ENCODE assay signal across 8 cellular contexts in genomic region chr19:45507864-45508680, GRCh38. TPM values are rescaled to one million over a fixed set of nuclear protein-coding genes. Genes with fewer than 3 reads are reported as not detected.
A peak's percentile ranks its signal among the peaks of the same experiment; 100 is the strongest.
DNase-seq lines count a peak whose midpoint lies in the region; ATAC-seq and TF ChIP-seq lines count a peak whose summit lies in the region.

No MANE protein-coding gene starts in this region.

- TF ChIP-seq EP300 in transverse colon (IDR thresholded peaks at IDR 0.05; ENCODE audit: low read depth) = no peak

- peak overlapping the region; percentile 80 for H3K4me3 ChIP-seq in effector memory CD4-positive, alpha-beta T cell (ENCODE audit: insufficient read depth, low read depth, low read length, poor library complexity, severe bottlenecking)
- H3K4me3 ChIP-seq in mononuclear cell (ENCODE audit: low read length) (peak overlapping the region; percentile 97), transverse colon (peak overlapping the region; percentile 93 to 100 (median 97))

- TF ChIP-seq POLR2A in transverse colon (IDR thresholded peaks at IDR 0.05) = no peak

- H3K4me3 Mint-ChIP-seq in WTC11 = peak overlapping the region; percentile 91

- ATAC-seq in WTC11 = peak; percentile 18
- ATAC-seq in GM21423 (IDR thresholded peaks at IDR 0.05; ENCODE audit: unreplicated experiment) = no peak

- H3K9me3 Mint-ChIP-seq in WTC11 = no peaks in the 10 kb centered on the region

- H3K36me3 ChIP-seq in effector memory CD4-positive, alpha-beta T cell (ENCODE audit: control insufficient read depth, insufficient read depth, low read length) = no peaks in the 10 kb centered on the region
- H3K36me3 ChIP-seq in transverse colon = no peaks in the 10 kb centered on the region

- H3K4me1 ChIP-seq in effector memory CD4-positive, alpha-beta T cell (ENCODE audit: control insufficient read depth, insufficient read depth, low read length, poor library complexity, severe bottlenecking) = peaks cover 20% of the 10 kb centered on the region
- H3K4me1 ChIP-seq in mononuclear cell (ENCODE audit: insufficient read depth, low read length) (peaks cover 66% of the 10 kb centered on the region), transverse colon (peaks cover 22 to 45% (median 43%) of the 10 kb centered on the region in 4 donors)

- H3K4me1 Mint-ChIP-seq in WTC11 = peaks cover 26% of the 10 kb centered on the region

- in situ Hi-C loops in transverse colon (cut with MboI; ENCODE audit: low pct_ligation_motif_present in 1 of 4, low pct_unique_long_range_greater_than_20kb in 1 of 4, low sequenced_read_pairs in 3 of 4) = no loop called here

- no peaks in the 10 kb centered on the region for H3K9me3 ChIP-seq in effector memory CD4-positive, alpha-beta T cell (ENCODE audit: control insufficient read depth, low read length)
- H3K9me3 ChIP-seq in mononuclear cell (ENCODE audit: low read depth, low read length) (no peaks in the 10 kb centered on the region), transverse colon (no peaks in the 10 kb centered on the region)

- 1% methylated on average over 35 of the region's 44 CpGs; no CpG with 5 or more reads in 1 of the 2 donors for WGBS in transverse colon (ENCODE audit: low coverage in 1 of 2), 2 donors

- H3K27ac Mint-ChIP-seq in WTC11 = peak overlapping the region; percentile 57; the same call in 1 of the 2 replicates

- intact Hi-C loops in transverse colon (cut with DNase I; ENCODE audit: low total_unique reads) = no loop called here

- POLR2A ChIA-PET in WTC11 (lab: Charles Lee) = interaction anchor here (0.5 to 1.9 kb wide), 6 partner anchors 9 to 109 kb away, joined by 3 to 33 read pairs (median 4); partner anchors contain the start of genes PPM1N and RTN2

- peak; percentile 46 for DNase-seq in AG20443 (ENCODE audit: low spot score)
- DNase-seq in HK-2 (ENCODE audit: unreplicated experiment) = peak; percentile 74
- peak; percentile 86 for DNase-seq in WTC11 (ENCODE audit: low spot score)
- DNase-seq in effector memory CD4-positive, alpha-beta T cell = peak in 1 of 3 donors; percentile 27
- DNase-seq in transverse colon = peak; percentile 79
- no peak for DNase-seq in NCI-H524 treated with DMSO at 0.1 percent for 48 hours (lab: John Stamatoyannopoulos, UW)

- no peaks in the 10 kb centered on the region for H3K36me3 Mint-ChIP-seq in WTC11

- H3K27ac ChIP-seq in effector memory CD4-positive, alpha-beta T cell (ENCODE audit: insufficient read depth, low read length, poor library complexity, severe bottlenecking) = peak overlapping the region; percentile 93
- H3K27ac ChIP-seq in transverse colon = peak overlapping the region; percentile 98 to 100 (median 99)

- CTCF ChIA-PET in WTC11 (lab: Charles Lee) = interaction anchor here (0.8 to 1.8 kb wide), 14 partner anchors 9 to 136 kb away, joined by 3 to 10 read pairs (median 4); partner anchors contain the start of genes FOSB, PPM1N and RTN2

- no peaks in the 10 kb centered on the region for H3K27me3 ChIP-seq in effector memory CD4-positive, alpha-beta T cell (replicated peaks; ENCODE audit: control insufficient read depth, insufficient read depth, low read length, poor library complexity, severe bottlenecking)
- H3K27me3 ChIP-seq in mononuclear cell (ENCODE audit: insufficient read depth, low read length) (no peaks in the 10 kb centered on the region), transverse colon (no peaks in the 10 kb centered on the region)

- no peak for TF ChIP-seq CTCF in WTC11 (IDR thresholded peaks at IDR 0.05)
- no peak for TF ChIP-seq CTCF in transverse colon (IDR thresholded peaks at IDR 0.05)

- no peaks in the 10 kb centered on the region; the same call in 1 of the 2 replicates for H3K27me3 Mint-ChIP-seq in WTC11 (ENCODE audit: low read depth)

TF ChIP-seq in WTC11, 78 proteins besides CTCF, POLR2A, EP300 and RAD21:
- TF ChIP-seq FOXK1 (CRISPR knock-in tag; IDR thresholded peaks at IDR 0.05) (peak; percentile 30; the same call in 1 of the 2 replicates), ZNF532 (CRISPR knock-in tag; IDR thresholded peaks at IDR 0.05; ENCODE audit: borderline replicate concordance) (no peak), SP1 (CRISPR knock-in tag; conservative IDR thresholded peaks at IDR 0.05) (peak; percentile 54), E2F4 (CRISPR knock-in tag; IDR thresholded peaks at IDR 0.05; ENCODE audit: borderline replicate concordance, low read depth) (0 out of 2 replicates have a peak, but pooled peaks have one; percentile 11), ZNF232 (CRISPR knock-in tag; IDR thresholded peaks at IDR 0.05) (0 out of 2 replicates have a peak, but pooled peaks have one; percentile 39)

RNA-seq across cellular contexts. Expression of gene VASP, which starts 0.8 kb away (rescaled TPM):
- total RNA-seq in WTC11 (2021) (143 to 146 TPM (median 144 TPM) in 3 replicates), mononuclear cell (95.8 TPM), transverse colon (100 to 1,000 TPM; 167 to 465 (median 204) TPM)

RNA-seq across cellular contexts. Expression of gene PPM1N, which starts 9.8 kb away (rescaled TPM):
- total RNA-seq in WTC11 (2021) (10.3 to 15.1 TPM (median 14.2 TPM) in 3 replicates), mononuclear cell (4.3 TPM), transverse colon (1 to 10 TPM in 2 of 4 donors, under 1 TPM in 1, not detected in 1; 1.00 to 4.3 (median 1.4) TPM)

RNA-seq across cellular contexts. Expression of gene RTN2, which starts 11.2 kb away (rescaled TPM):
- total RNA-seq in WTC11 (2021) (25.1 to 27.8 TPM (median 27.4 TPM) in 3 replicates), mononuclear cell (1.5 TPM), transverse colon (10 to 100 TPM in 1 of 4 donors, 1 to 10 TPM in 1, not detected in 2; 5.7 to 13.5 TPM)

RNA-seq across cellular contexts. Expression of gene FOSB, which starts 40.3 kb away (rescaled TPM):
- total RNA-seq in WTC11 (2021) (2.3 to 7.2 TPM (median 5.4 TPM) in 3 replicates), mononuclear cell (337 TPM), transverse colon (10 to 100 TPM; 14.5 to 64.7 (median 25.6) TPM)
